ENCODE assay signal across 29 cellular contexts in the genomic region with DNA sequence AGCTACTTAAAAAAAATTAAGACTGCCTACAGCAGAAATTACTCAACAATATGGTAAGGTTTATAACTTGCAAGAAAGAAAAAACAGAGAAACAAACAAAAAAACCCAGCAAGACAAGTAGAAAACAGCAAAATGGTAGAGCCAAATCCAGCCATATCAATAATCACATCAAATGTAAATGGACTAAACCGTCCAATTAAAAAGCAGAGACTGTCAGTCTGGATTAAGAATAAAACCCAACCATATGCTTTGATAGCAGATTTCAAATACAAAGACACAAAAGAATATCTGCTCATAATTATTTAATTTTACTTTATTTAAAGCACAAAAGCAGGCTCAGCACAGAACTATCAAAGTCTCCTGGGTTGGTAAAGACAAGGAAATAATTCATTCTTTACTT.
"Had no signal": no experiment of that assay in that cellular context is flagged by ENCODE, and none has a peak within 500 bp of the region (broad histone marks: within the 10 kb centered on the region; RNA-seq: fewer than 3 reads in every experiment).

No MANE protein-coding gene starts in this region.

- H3K36me3 ChIP-seq: stomach, suprapubic skin, thoracic aorta, thyroid gland, upper lobe of left lung, upper lobe of right lung, uterus, vagina had no signal

- ATAC-seq: stimulated activated effector memory CD8-positive, alpha-beta T cell treated with anti-CD3 and anti-CD28 coated beads, Interleukin-12 subunit alpha, Interleukin-12 subunit beta, amount 100 ng/mL, for 72 hours; stimulated activated memory B cell treated with anti-CD40 and anti-IgM and Interleukin-4, amounts not matched to agents 10 μg/mL and 1 μg/mL and 100 μg/mL, for 72 hours; stimulated activated naive B cell treated with anti-CD40 and anti-IgM and Interleukin-4, amounts not matched to agents 10 μg/mL and 1 μg/mL and 100 μg/mL, for 72 hours; stimulated activated naive CD8-positive, alpha-beta T cell treated with anti-CD3 and anti-CD28 coated beads, Interleukin-15, amount 100 ng/mL, for 72 hours; stimulated activated naive CD8-positive, alpha-beta T cell treated with anti-CD3 and anti-CD28 coated beads, Interleukin-15, Interleukin-2, amounts not matched to agents 100 U/mL and 50 U/mL, for 24 hours; upper lobe of right lung had no signal

- H3K27ac ChIP-seq: stomach, suprapubic skin, testis, thoracic aorta, thyroid gland, tibial artery, tibial nerve, transverse colon, upper lobe of left lung, upper lobe of right lung, uterus, vagina had no signal

- H3K4me1 ChIP-seq: stomach, suprapubic skin, testis, thyroid gland, tibial artery, tibial nerve, transverse colon, upper lobe of left lung, upper lobe of right lung, uterus, vagina had no signal

- H3K27me3 ChIP-seq: stomach, suprapubic skin, testis, thyroid gland, tibial artery, tibial nerve, transverse colon, upper lobe of left lung, upper lobe of right lung, uterus, vagina had no signal

- H3K27ac Mint-ChIP-seq: stimulated activated effector memory CD8-positive, alpha-beta T cell treated with anti-CD3 and anti-CD28 coated beads, Interleukin-12 subunit alpha, Interleukin-12 subunit beta, amount 100 ng/mL, for 72 hours; stimulated activated memory B cell treated with anti-CD40 and anti-IgM and Interleukin-4, amounts not matched to agents 10 μg/mL and 1 μg/mL and 100 μg/mL, for 72 hours; stimulated activated naive B cell treated with anti-CD40 and anti-IgM and Interleukin-4, amounts not matched to agents 10 μg/mL and 1 μg/mL and 100 μg/mL, for 72 hours; stimulated activated naive CD8-positive, alpha-beta T cell treated with anti-CD3 and anti-CD28 coated beads, Interleukin-15, amount 100 ng/mL, for 72 hours; stimulated activated naive CD8-positive, alpha-beta T cell treated with anti-CD3 and anti-CD28 coated beads, Interleukin-15, Interleukin-2, amounts not matched to agents 100 ng/mL and 50 ng/mL, for 24 hours; type B pancreatic cell had no signal

- H3K27me3 Mint-ChIP-seq: stimulated activated memory B cell treated with anti-CD40 and anti-IgM and Interleukin-4, amounts not matched to agents 10 μg/mL and 1 μg/mL and 100 μg/mL, for 72 hours; stimulated activated naive B cell treated with anti-CD40 and anti-IgM and Interleukin-4, amounts not matched to agents 10 μg/mL and 1 μg/mL and 100 μg/mL, for 72 hours; stimulated activated naive CD8-positive, alpha-beta T cell treated with anti-CD3 and anti-CD28 coated beads, Interleukin-15, amount 100 ng/mL, for 72 hours; stimulated activated naive CD8-positive, alpha-beta T cell treated with anti-CD3 and anti-CD28 coated beads, Interleukin-15, Interleukin-2, amounts not matched to agents 100 ng/mL and 50 ng/mL, for 24 hours; type B pancreatic cell had no signal

- H3K4me3 ChIP-seq: stomach, suprapubic skin, testis, thoracic aorta, thyroid gland, tibial artery, tibial nerve, transverse colon, upper lobe of left lung, upper lobe of right lung, uterus, vagina had no signal

- H3K4me3 Mint-ChIP-seq: stimulated activated effector memory CD8-positive, alpha-beta T cell treated with anti-CD3 and anti-CD28 coated beads, Interleukin-12 subunit alpha, Interleukin-12 subunit beta, amount 100 ng/mL, for 72 hours; stimulated activated memory B cell treated with anti-CD40 and anti-IgM and Interleukin-4, amounts not matched to agents 10 μg/mL and 1 μg/mL and 100 μg/mL, for 72 hours; stimulated activated naive B cell treated with anti-CD40 and anti-IgM and Interleukin-4, amounts not matched to agents 10 μg/mL and 1 μg/mL and 100 μg/mL, for 72 hours; stimulated activated naive CD8-positive, alpha-beta T cell treated with anti-CD3 and anti-CD28 coated beads, Interleukin-15, amount 100 ng/mL, for 72 hours; stimulated activated naive CD8-positive, alpha-beta T cell treated with anti-CD3 and anti-CD28 coated beads, Interleukin-15, Interleukin-2, amounts not matched to agents 100 ng/mL and 50 ng/mL, for 24 hours; type B pancreatic cell had no signal

- H3K9me3 ChIP-seq: testis, thyroid gland, tibial artery, vagina had no signal

- FAIRE-seq: urothelium cell line had no signal

- DNase-seq: stimulated activated CD4-positive, alpha-beta T cell treated with anti-CD3 and anti-CD28 coated beads, Interleukin-2, amount 100 ng/mL, for 48 hours; stimulated activated CD4-positive, alpha-beta T cell treated with anti-CD3 and anti-CD28 coated beads, Interleukin-4, amount 100 ng/mL, for 1 hour; stimulated activated CD4-positive, alpha-beta T cell treated with anti-CD3 and anti-CD28 coated beads, Interleukin-4, amount 100 ng/mL, for 24 hours; stimulated activated CD4-positive, alpha-beta T cell treated with anti-CD3 and anti-CD28 coated beads, Interleukin-4, amount 100 ng/mL, for 4 hours; stimulated activated CD8-positive, alpha-beta memory T cell treated with anti-CD3 and anti-CD28 coated beads, Interleukin-4, amount 100 ng/mL, for 48 hours; stimulated activated naive B cell treated with anti-CD40 and anti-IgM and Interleukin-4, amounts not matched to agents 10 μg/mL and 1 μg/mL and 100 μg/mL, for 72 hours; stimulated activated naive CD4-positive, alpha-beta T cell; stimulated activated naive CD4-positive, alpha-beta T cell treated with Interleukin-2 at 50 U/mL for 16 hours; stimulated activated naive CD8-positive, alpha-beta T cell treated with anti-CD3 and anti-CD28 coated beads, Interleukin-15, amount 100 ng/mL, for 72 hours; stimulated activated naive CD8-positive, alpha-beta T cell treated with anti-CD3 and anti-CD28 coated beads, Interleukin-15, Interleukin-2, amounts not matched to agents 100 U/mL and 50 U/mL, for 24 hours; stomach; substantia nigra; testis; thyroid gland; tibial artery; transverse colon; trophoblast cell; upper lobe of left lung; upper lobe of right lung; uterus had no signal
